ENCODE assay signal across 22 cellular contexts in genomic region chr5:180703912-180704311, GRCh38. TPM values are rescaled to one million over a fixed set of nuclear protein-coding genes. Genes with fewer than 3 reads are reported as not detected.
DNase-seq lines count a peak whose midpoint lies in the region; ATAC-seq, FAIRE-seq and TF ChIP-seq lines count a peak whose summit lies in the region.
"Had no signal": no experiment of that assay in that cellular context is flagged by ENCODE, and none has a peak within 500 bp of the region (broad histone marks: within the 10 kb centered on the region; RNA-seq: fewer than 3 reads in every experiment).

No MANE protein-coding gene starts in this region.

- no peaks in the 10 kb centered on the region for H3K79me1 ChIP-seq in mesendoderm (ENCODE audit: low read length)

- no peak overlapping the region for H3K56ac ChIP-seq in mesendoderm (ENCODE audit: low read length)

- H3K9me1 ChIP-seq in K562 (ENCODE audit: control insufficient read depth, insufficient read depth, low read length): no peaks in the 10 kb centered on the region

- H2BK120ac ChIP-seq in mesendoderm (ENCODE audit: low read depth, low read length): no peak overlapping the region

- H4K8ac ChIP-seq in mesendoderm (ENCODE audit: low read depth, low read length): no peak overlapping the region

- no peak for TF ChIP-seq CTCF in HEK293 (tag by site-specific recombination; IDR thresholded peaks at IDR 0.05)
- no peak for TF ChIP-seq CTCF in K562 (IDR thresholded peaks at IDR 0.05 in 2 of 3, conservative IDR thresholded peaks at IDR 0.05 in 1 of 3; ENCODE audit: insufficient read depth in 2 of 3, low read depth in 1 of 3, low read length in 3 of 3)
- TF ChIP-seq CTCF in gastroesophageal sphincter (IDR thresholded peaks at IDR 0.05): no peak

- no peak for TF ChIP-seq RAD21 in K562 (CRISPR knock-in tag; conservative IDR thresholded peaks at IDR 0.05 in 1 of 2, IDR thresholded peaks at IDR 0.05 in 1 of 2)

- H3K4me2 ChIP-seq in K562 (ENCODE audit: insufficient read depth, low read length) (no peak overlapping the region), mesendoderm (ENCODE audit: low read length) (no peak overlapping the region)

- WGBS in K562 (ENCODE audit: insufficient coverage, low coverage, missing lambda C conversion rate): 3% methylated on average over 7 of the region's 7 CpGs
- no CpG with 5 or more reads among the region's 7 CpGs for WGBS in mesendoderm (ENCODE audit: extremely low coverage, insufficient coverage, low lambda C conversion rate)
- 62 to 63% methylated on average over 7 of the region's 7 CpGs for WGBS in gastroesophageal sphincter (ENCODE audit: low coverage in 1 of 2), 2 donors

- DNase-seq in K562 (ENCODE audit: extremely low read depth in 1 of 4, low spot score in 3 of 4) (no peak), mesendoderm (peak; percentile 97), GM12891 (ENCODE audit: insufficient read length, low spot score) (no peak)
- DNase-seq in activated naive CD4-positive, alpha-beta T cell treated with anti-CD3 and anti-CD28 coated beads, Interleukin-2, amount 50 U/mL, for 16 hours: no peak
- DNase-seq: C1 segment of cervical spinal cord; Calu3; CD4-positive, alpha-beta memory T cell; DMS53; DMS79 treated with DMSO at 0.1 percent for 48 hours; GF-D8; GOT3 had no signal

- CTCF ChIA-PET in HEK293 (lab: Yijun Ruan, JAX): interaction anchor here (0.6 to 1.8 kb wide), 2 partner anchors 15 to 196 kb away, joined by 3 to 8 read pairs; no protein-coding TSS in a partner anchor
- CTCF ChIA-PET in K562 (lab: Yijun Ruan, JAX; ENCODE audit: low intra/inter-chr PET ratio): no interaction called here

- H3K27ac ChIP-seq in HEK293 (ENCODE audit: extremely low read depth, low read depth, low read length) (no peak overlapping the region), K562 (ENCODE audit: extremely low read depth, low read depth, low read length) (no peak overlapping the region), mesendoderm (ENCODE audit: low read depth, low read length) (no peak overlapping the region), gastroesophageal sphincter (no peak overlapping the region)

- H3K4me1 ChIP-seq in HEK293 (ENCODE audit: control insufficient read depth, insufficient read depth, low read length): peaks cover 4% of the 10 kb centered on the region; the same call in 1 of the 2 replicates
- peaks cover 0 to 5% of the 10 kb centered on the region in 2 experiments; a peak in 1 of 5 replicates for H3K4me1 ChIP-seq in K562 (replicated peaks in 1 of 2; ENCODE audit: control insufficient read depth in 2 of 2, insufficient read depth in 2 of 2, low read length in 2 of 2)
- peaks cover 3% of the 10 kb centered on the region for H3K4me1 ChIP-seq in mesendoderm (ENCODE audit: control insufficient read depth, low read depth, low read length)
- no peaks in the 10 kb centered on the region for H3K4me1 ChIP-seq in gastroesophageal sphincter

- intact Hi-C loops in K562 (cut with micrococcal nuclease): no loop called here

- no peak overlapping the region for H2AFZ ChIP-seq in K562 (ENCODE audit: low read depth, low read length)

- in situ Hi-C loops in K562 (cut with MboI): no loop called here

- no peak for ATAC-seq in K562
- ATAC-seq in gastroesophageal sphincter: no peak

- FAIRE-seq in K562 (lab: Jason Lieb, UNC): no peak
- no peak for FAIRE-seq in GM12891 (lab: Jason Lieb, UNC)
- FAIRE-seq: GM12892, GM19239, H54 had no signal

- BruUV-seq in K562 (replicated peaks; lab: Mats Ljungman, UMichigan): no TSS peak

- H4K5ac ChIP-seq in mesendoderm (ENCODE audit: low read length): no peak overlapping the region

- no peak overlapping the region for H2BK15ac ChIP-seq in mesendoderm (replicated peaks; ENCODE audit: low read depth)

- H3K23ac ChIP-seq in mesendoderm (ENCODE audit: low read length): no peak overlapping the region

- H3K4ac ChIP-seq in mesendoderm (ENCODE audit: low read depth, low read length): no peak overlapping the region

- H3K27me3 ChIP-seq in K562 (ENCODE audit: control insufficient read depth in 2 of 2, insufficient read depth in 2 of 2, low read length in 2 of 2) (peaks cover 4 to 16% of the 10 kb centered on the region in 2 experiments; a peak in 3 of 5 replicates), mesendoderm (ENCODE audit: insufficient read depth, low read length, poor library complexity) (no peaks in the 10 kb centered on the region), gastroesophageal sphincter (peaks cover 20% of the 10 kb centered on the region)

- no peak overlapping the region for H2AK5ac ChIP-seq in mesendoderm (ENCODE audit: low read length)

- no peaks in the 10 kb centered on the region for H3K36me3 ChIP-seq in HEK293 (ENCODE audit: control insufficient read depth in 2 of 2, insufficient read depth in 1 of 2, low read length in 2 of 2)
- no peaks in the 10 kb centered on the region for H3K36me3 ChIP-seq in K562 (ENCODE audit: control insufficient read depth, insufficient read depth, low read length)
- no peaks in the 10 kb centered on the region for H3K36me3 ChIP-seq in mesendoderm (ENCODE audit: control insufficient read depth, insufficient read depth, low read length)
- no peaks in the 10 kb centered on the region for H3K36me3 ChIP-seq in gastroesophageal sphincter
- H3K36me3 ChIP-seq: HAP-1 had no signal

- TF ChIP-seq POLR2A in K562 (conservative IDR thresholded peaks at IDR 0.05) (no peak), GM12891 (IDR thresholded peaks at IDR 0.05; ENCODE audit: low read depth, low read length) (no peak), gastroesophageal sphincter (IDR thresholded peaks at IDR 0.05) (no peak)

- H4K20me1 ChIP-seq in K562 (replicated peaks; ENCODE audit: control insufficient read depth, insufficient read depth, low read length): no peaks in the 10 kb centered on the region

- TF ChIP-seq EP300 in K562 (IDR thresholded peaks at IDR 0.05; ENCODE audit: low read length) (no peak), gastroesophageal sphincter (IDR thresholded peaks at IDR 0.05) (no peak)

- POLR2A ChIA-PET in HEK293 (lab: Yijun Ruan, JAX) (no interaction called here), K562 (lab: Yijun Ruan, JAX) (interaction anchor here (0.6 to 0.9 kb wide), 4 partner anchors 15 to 358 kb away, joined by 3 read pairs; partner anchors contain the start of gene OR2Y1)

- H3K4me3 ChIP-seq in HEK293 (ENCODE audit: low read depth, low read length): no peak overlapping the region
- no peak overlapping the region for H3K4me3 ChIP-seq in K562
- no peak overlapping the region for H3K4me3 ChIP-seq in mesendoderm (ENCODE audit: low read length)
- no peak overlapping the region for H3K4me3 ChIP-seq in gastroesophageal sphincter
- H3K4me3 ChIP-seq: HAP-1 had no signal

- no peak overlapping the region for H2BK5ac ChIP-seq in mesendoderm (ENCODE audit: low read length)

- no peak overlapping the region for H3K18ac ChIP-seq in mesendoderm (ENCODE audit: low read length)

- H3K79me2 ChIP-seq in K562 (ENCODE audit: control insufficient read depth, insufficient read depth, low read length): no peaks in the 10 kb centered on the region
- no peaks in the 10 kb centered on the region for H3K79me2 ChIP-seq in mesendoderm (ENCODE audit: control insufficient read depth, insufficient read depth, low read length)

- H3K9ac ChIP-seq in K562 (ENCODE audit: insufficient read depth in 1 of 2, low read depth in 2 of 2, low read length in 2 of 2) (no peak overlapping the region), mesendoderm (ENCODE audit: low read length) (no peak overlapping the region)

- no peaks in the 10 kb centered on the region for H3K9me3 ChIP-seq in HEK293 (ENCODE audit: control insufficient read depth, insufficient read depth, low read depth, low read length)
- 0 out of 2 replicates have a peak, but pooled peaks cover 1% of the 10 kb centered on the region for H3K9me3 ChIP-seq in K562 (replicated peaks; ENCODE audit: control insufficient read depth, insufficient read depth, low read depth, low read length)
- H3K9me3 ChIP-seq in gastroesophageal sphincter: peaks cover 0 to 6% (median 0%) of the 10 kb centered on the region in 3 donors
- H3K9me3 ChIP-seq: HAP-1 had no signal

RNA-seq across cellular contexts. Expression of gene OR2Y1, which starts 35.9 kb away (rescaled TPM):
- not detected in 2 replicates for total RNA-seq in K562 (2011; cell fraction: chromatin; rRNA removed; ENCODE audit: low replicate concordance)
- total RNA-seq in K562 (2011; cell fraction: nucleolus; rRNA removed): not detected in 2 replicates
- total RNA-seq in K562 (2011; cell fraction: nucleoplasm; rRNA removed): not detected in 2 replicates
- total RNA-seq in K562 (2014; rRNA removed) (not detected in 2 replicates), K562 (2014; rRNA removed; fragmentation: Illumina TruSeq; extraction: Trizol) (not detected in 2 replicates), K562 (2015; rRNA removed; fragmentation: Illumina TruSeq; extraction: Trizol) (not detected in 2 replicates), K562 (2021) (not detected in 2 replicates), gastroesophageal sphincter (not detected)
- polyA plus RNA-seq in K562 (2011; rRNA removed) (not detected in 2 replicates), K562 (2014; fragmentation: Illumina TruSeq; extraction: Trizol) (not detected in 2 replicates), K562 (2014; fragmentation: Nextera tagmentation; extraction: Ambion mirVana) (not detected), K562 (2014; rRNA removed) (not detected in 2 replicates)
- not detected in 2 replicates for polyA plus RNA-seq in K562 (2011; cell fraction: cytosol; rRNA removed)
- polyA plus RNA-seq in K562 (2011; cell fraction: nucleus; rRNA removed): not detected in 2 replicates
- polyA plus RNA-seq in K562 (2012): not detected in 2 replicates
- not detected in 2 replicates for polyA minus RNA-seq in K562 (2011; rRNA and poly(A)+ RNA removed)
- not detected in 2 replicates for polyA minus RNA-seq in K562 (2011; cell fraction: cytosol; rRNA and poly(A)+ RNA removed)
- not detected in 2 replicates for polyA minus RNA-seq in K562 (2011; cell fraction: nucleus; rRNA and poly(A)+ RNA removed)
- polyA plus RNA-seq in mesendoderm (2013, experiment 1 of 2): not detected
- not detected for polyA plus RNA-seq in mesendoderm (2013, experiment 2 of 2)
- not detected for polyA plus RNA-seq in GM12891 (2012; ENCODE audit: low read depth, missing spikeins)
- total RNA-seq: A172; A673; Calu3; CD4-positive, alpha-beta memory T cell; Daoy; G401 had no signal
- polyA plus RNA-seq: BJ; CD4-positive, alpha-beta memory T cell had no signal

RNA-seq across cellular contexts. Expression of gene FLT4, which starts 54.5 kb away (rescaled TPM):
- total RNA-seq in K562 (2011; cell fraction: chromatin; rRNA removed; ENCODE audit: low replicate concordance): 2.0 and 6.0 TPM in 2 replicates
- total RNA-seq in K562 (2011; cell fraction: nucleolus; rRNA removed): 1.7 and 3.3 TPM in 2 replicates
- 1.1 and 2.1 TPM in 2 replicates for total RNA-seq in K562 (2011; cell fraction: nucleoplasm; rRNA removed)
- total RNA-seq in K562 (2014; rRNA removed) (0.14 and 0.24 TPM in 2 replicates), K562 (2014; rRNA removed; fragmentation: Illumina TruSeq; extraction: Trizol) (not detected in 2 replicates), K562 (2015; rRNA removed; fragmentation: Illumina TruSeq; extraction: Trizol) (0.07 TPM in 1 of 2 replicates, not detected in the other), K562 (2021) (0.24 and 0.47 TPM in 2 replicates), gastroesophageal sphincter (10 to 100 TPM in 2 of 4 donors, 1 to 10 TPM in 2; 7.6 to 15.2 (median 10.4) TPM)
- polyA plus RNA-seq in K562 (2011; rRNA removed) (0.26 and 0.42 TPM in 2 replicates), K562 (2014; fragmentation: Illumina TruSeq; extraction: Trizol) (0.18 and 0.21 TPM in 2 replicates), K562 (2014; fragmentation: Nextera tagmentation; extraction: Ambion mirVana) (under 1 TPM in 1 of 2 experiments, not detected in 1; 0.01 TPM), K562 (2014; rRNA removed) (0.05 and 0.12 TPM in 2 replicates)
- 0.27 and 0.48 TPM in 2 replicates for polyA plus RNA-seq in K562 (2011; cell fraction: cytosol; rRNA removed)
- 1.2 and 1.6 TPM in 2 replicates for polyA plus RNA-seq in K562 (2011; cell fraction: nucleus; rRNA removed)
- polyA plus RNA-seq in K562 (2012): 0.10 and 0.40 TPM in 2 replicates
- 0.18 and 0.21 TPM in 2 replicates for polyA minus RNA-seq in K562 (2011; rRNA and poly(A)+ RNA removed)
- 0.48 TPM in 1 of 2 replicates, not detected in the other for polyA minus RNA-seq in K562 (2011; cell fraction: cytosol; rRNA and poly(A)+ RNA removed)
- 0.56 and 1.2 TPM in 2 replicates for polyA minus RNA-seq in K562 (2011; cell fraction: nucleus; rRNA and poly(A)+ RNA removed)
- 1.9 TPM for polyA plus RNA-seq in mesendoderm (2013, experiment 1 of 2)
- polyA plus RNA-seq in mesendoderm (2013, experiment 2 of 2): 2.4 TPM
- polyA plus RNA-seq in GM12891 (2012; ENCODE audit: low read depth, missing spikeins): 0.10 TPM
- total RNA-seq: Calu3 had no signal

Comparison
In these comparisons a context has a peak if more than half of its experiments do, and no peak if none do; other contexts are left out.
1. Of the 44 proteins assayed by ChIP-seq in both K562 and HEK293: peak only in K562: none; only in HEK293: ATF2, PATZ1, PRDM10 and ZNF398; in both: none; in neither: 40.